Comparison of ENCODE assay signal across 19 cellular contexts in genomic region chrX:141320801-141321200, GRCh38.
"Had no signal": no experiment of that assay in that cellular context is flagged by ENCODE, and none has a peak within 500 bp of the region (broad histone marks: within the 10 kb centered on the region; RNA-seq: fewer than 3 reads in every experiment).

No MANE protein-coding gene starts in this region.

- H3K4me3 ChIP-seq: colonic mucosa, hepatocyte, mucosa of descending colon, ovary, right atrium auricular region had no signal

- H3K27ac ChIP-seq: colonic mucosa, foreskin keratinocyte, hepatocyte, ovary, right atrium auricular region had no signal

- DNase-seq: cerebellar nuclear complex; colonic mucosa; dermis blood vessel endothelial cell; head of caudate nucleus; kidney glomerular epithelial cell; mucosa of descending colon; natural killer cell; ovary; small intestine; stimulated activated CD4-positive, alpha-beta T cell treated with anti-CD3 and anti-CD28 coated beads, Interleukin-12 subunit alpha, Interleukin-12 subunit beta, amount 100 ng/mL, for 4 hours; stimulated activated naive CD4-positive, alpha-beta T cell treated with Interleukin-2 at 50 U/mL for 16 hours; trophoblast cell had no signal

- H3K4me1 ChIP-seq: colonic mucosa, foreskin keratinocyte, right atrium auricular region had no signal

- ATAC-seq: esophagus mucosa, foreskin keratinocyte, left lobe of liver, mucosa of descending colon, natural killer cell had no signal

- H2AFZ ChIP-seq: hepatocyte had no signal

- H3K4me2 ChIP-seq: hepatocyte had no signal

- H3K27ac Mint-ChIP-seq: natural killer cell had no signal

- H3K36me3 Mint-ChIP-seq: natural killer cell had no signal

- H3K9me3 ChIP-seq: colonic mucosa, mucosa of descending colon, ovary, right atrium auricular region had no signal

- H3K27me3 ChIP-seq: colonic mucosa, foreskin keratinocyte, hepatocyte, ovary, right atrium auricular region had no signal

- H3K4me1 Mint-ChIP-seq: natural killer cell, neural crest cell had no signal

- H3K4me3 Mint-ChIP-seq: natural killer cell, neural crest cell had no signal

- H3K36me3 ChIP-seq: colonic mucosa, ovary, right atrium auricular region had no signal

- FAIRE-seq: islet of Langerhans, small intestine had no signal

- H3K79me2 ChIP-seq: hepatocyte had no signal
